In genomic region chr1:226981386-226981817, GRCh38 we compare ENCODE assay signal across 1 cellular context.
A peak's percentile ranks its signal among the peaks of the same experiment; 100 is the strongest.
TF ChIP-seq lines count a peak whose summit lies in the region.

No MANE protein-coding gene starts in this region.

TF ChIP-seq in K562, 482 proteins besides CTCF, POLR2A, EP300 and RAD21 (continued from another document):
- no peak for TF ChIP-seq NR0B1 (IDR thresholded peaks at IDR 0.05; ENCODE audit: partially characterized antibody)
- TF ChIP-seq SMARCB1 (IDR thresholded peaks at IDR 0.05; ENCODE audit: insufficient read length, low read depth): no peak
- TF ChIP-seq NFIX (CRISPR knock-in tag; IDR thresholded peaks at IDR 0.05; ENCODE audit: low read depth): no peak
- 0 out of 2 replicates have a peak, but pooled peaks have one; percentile 25 for TF ChIP-seq RBFOX2 (IDR thresholded peaks at IDR 0.05; ENCODE audit: low read depth, low read length)
- TF ChIP-seq POLR2G (IDR thresholded peaks at IDR 0.05; ENCODE audit: low read depth, low read length): peak; percentile 60; the same call in 1 of the 2 replicates
